ENCODE assay signal across 8 cellular contexts in genomic region chr1:15848929-15849774, GRCh38. TPM values are rescaled to one million over a fixed set of nuclear protein-coding genes. Genes with fewer than 3 reads are reported as not detected.
DNase-seq lines count a peak whose midpoint lies in the region; ATAC-seq, FAIRE-seq and TF ChIP-seq lines count a peak whose summit lies in the region.

No MANE protein-coding gene starts in this region.

- no peak for ATAC-seq in GM21447 (IDR thresholded peaks at IDR 0.05; ENCODE audit: unreplicated experiment)

- POLR2A ChIA-PET in endothelial cell of umbilical vein (lab: Charles Lee): interaction anchor here (0.6 to 1.5 kb wide), 6 partner anchors 12 to 306 kb away, joined by 3 to 7 read pairs (median 4); no protein-coding TSS in a partner anchor

- dilution Hi-C loops in endothelial cell of umbilical vein (cut with MboI; ENCODE audit: extremely low pct_ligation_motif_present, low sequenced_read_pairs): no loop called here

- intact Hi-C loops in CD14-positive monocyte (cut with micrococcal nuclease) (loop anchor here in 1 of 2 donors (2.0 to 5.0 kb wide), 2 partner anchors 14 to 33 kb away; no protein-coding TSS in a partner anchor), endothelial cell of umbilical vein (cut with micrococcal nuclease) (loop anchor here (1.0 to 10.0 kb wide), 4 partner anchors 34 to 324 kb away; partner anchors contain the start of genes CASP9, DDI2 and DNAJC16)

- no peaks in the 10 kb centered on the region for H3K9me3 ChIP-seq in HUES48 (ENCODE audit: control insufficient read depth, insufficient read depth, low read length)
- H3K9me3 ChIP-seq in endothelial cell of umbilical vein (replicated peaks; ENCODE audit: control insufficient read depth, insufficient read depth, low read length): no peaks in the 10 kb centered on the region
- no peaks in the 10 kb centered on the region for H3K9me3 ChIP-seq in mononuclear cell (ENCODE audit: low read depth, low read length)

- BruUV-seq in endothelial cell of umbilical vein (replicated peaks; lab: Mats Ljungman, UMichigan): TSS peak; percentile 55

- TF ChIP-seq CTCF in CD14-positive monocyte (IDR thresholded peaks at IDR 0.05) (no peak), endothelial cell of umbilical vein (IDR thresholded peaks at IDR 0.05; ENCODE audit: extremely low read depth in 1 of 2, insufficient read depth in 1 of 2, low read depth in 1 of 2, low read length in 2 of 2) (no peak)

- H3K36me3 ChIP-seq in HUES48 (ENCODE audit: control insufficient read depth, insufficient read depth, low read length) (no peaks in the 10 kb centered on the region), endothelial cell of umbilical vein (ENCODE audit: control insufficient read depth in 2 of 2, extremely low read depth in 1 of 2, insufficient read depth in 2 of 2, low read length in 2 of 2) (no peaks in the 10 kb centered on the region)

- H3K27me3 Mint-ChIP-seq in CD14-positive monocyte (ENCODE audit: low read depth in 3 of 3): no peaks in the 10 kb centered on the region

- no peaks in the 10 kb centered on the region for H3K9me1 ChIP-seq in endothelial cell of umbilical vein (replicated peaks; ENCODE audit: control insufficient read depth, extremely low read depth, insufficient read depth, low read length)

- no peaks in the 10 kb centered on the region for H3K27me3 ChIP-seq in HUES48 (ENCODE audit: control insufficient read depth, insufficient read depth, low read length)
- no peaks in the 10 kb centered on the region for H3K27me3 ChIP-seq in endothelial cell of umbilical vein (ENCODE audit: control insufficient read depth in 2 of 2, insufficient read depth in 2 of 2, low read length in 2 of 2)
- H3K27me3 ChIP-seq in mononuclear cell (ENCODE audit: insufficient read depth, low read length): no peaks in the 10 kb centered on the region

- H3K36me3 Mint-ChIP-seq in CD14-positive monocyte: peaks cover 0 to 4% of the 10 kb centered on the region in 2 donors

- H3K4me1 ChIP-seq in HUES48 (ENCODE audit: control insufficient read depth, insufficient read depth, low read length) (peaks cover 21% of the 10 kb centered on the region), endothelial cell of umbilical vein (ENCODE audit: control insufficient read depth, extremely low read depth, insufficient read depth, low read length) (peaks cover 25% of the 10 kb centered on the region), mononuclear cell (ENCODE audit: insufficient read depth, low read length) (peaks cover 58% of the 10 kb centered on the region)

- H4K20me1 ChIP-seq in endothelial cell of umbilical vein (replicated peaks; ENCODE audit: control insufficient read depth, extremely low read depth, insufficient read depth, low read length): no peaks in the 10 kb centered on the region

- H3K4me2 ChIP-seq in endothelial cell of umbilical vein (ENCODE audit: insufficient read depth, low read length): peak overlapping the region; percentile 74

- H3K27ac ChIP-seq in HUES48 (ENCODE audit: low read depth, low read length) (peak overlapping the region; percentile 98), endothelial cell of umbilical vein (ENCODE audit: insufficient read depth, low read depth, low read length) (peak overlapping the region; percentile 62)

- peak overlapping the region; percentile 99 for H3K4me3 ChIP-seq in HUES48 (ENCODE audit: low read depth, low read length)
- H3K4me3 ChIP-seq in endothelial cell of umbilical vein (replicated peaks in 1 of 3; ENCODE audit: insufficient read depth in 1 of 3, low read depth in 1 of 3, low read length in 3 of 3): peak overlapping the region; percentile 71 to 100 (median 99)
- H3K4me3 ChIP-seq in mononuclear cell (ENCODE audit: low read length): peak overlapping the region; percentile 96

- H2AFZ ChIP-seq in endothelial cell of umbilical vein (ENCODE audit: low read depth, low read length): peak overlapping the region; percentile 14

- peak overlapping the region; percentile 96 to 99 (median 98) for H3K27ac Mint-ChIP-seq in CD14-positive monocyte

- peak; percentile 74 for TF ChIP-seq POLR2A in endothelial cell of umbilical vein (IDR thresholded peaks at IDR 0.05; ENCODE audit: low read depth, low read length)

- peak overlapping the region; percentile 99 to 100 for H3K4me3 Mint-ChIP-seq in CD14-positive monocyte

- CTCF ChIA-PET in endothelial cell of umbilical vein (lab: Charles Lee): interaction anchor here (1.1 to 3.8 kb wide), 7 partner anchors 15 to 74 kb away, joined by 3 to 22 read pairs (median 5); no protein-coding TSS in a partner anchor

- H3K9ac ChIP-seq in HUES48 (ENCODE audit: low read depth, low read length) (peak overlapping the region; percentile 94), endothelial cell of umbilical vein (replicated peaks; ENCODE audit: extremely low read depth, insufficient read depth, low read length) (peak overlapping the region; percentile 99)

- peaks cover 0 to 1% (median 0%) of the 10 kb centered on the region in 7 donors for H3K9me3 Mint-ChIP-seq in CD14-positive monocyte

- FAIRE-seq in endothelial cell of umbilical vein (lab: Jason Lieb, UNC): peak; percentile 70

- DNase-seq in CD14-positive monocyte (ENCODE audit: low spot score): peak; percentile 67
- peak; percentile 72 for DNase-seq in NOMO-1 treated with DMSO at 0.1 percent for 48 hours (lab: John Stamatoyannopoulos, UW; ENCODE audit: unreplicated experiment)
- peak; percentile 56 for DNase-seq in activated T-cell treated with anti-CD3 and anti-CD28 coated beads for 1 hour (ENCODE audit: low read depth)
- peak; percentile 94 for DNase-seq in endothelial cell of umbilical vein (ENCODE audit: low read depth, low spot score)
- DNase-seq in stimulated activated CD8-positive, alpha-beta memory T cell treated with anti-CD3 and anti-CD28 coated beads, Interleukin-2, amount 100 ng/mL, for 48 hours (ENCODE audit: low read depth in 2 of 2): peak; percentile 47 to 65

- H3K4me1 Mint-ChIP-seq in CD14-positive monocyte: peaks cover 47% of the 10 kb centered on the region

- peaks cover 64% of the 10 kb centered on the region for H3K79me2 ChIP-seq in endothelial cell of umbilical vein (ENCODE audit: control insufficient read depth, insufficient read depth, low read length)

TF ChIP-seq in endothelial cell of umbilical vein, 7 proteins besides CTCF, POLR2A, EP300 and RAD21:
- TF ChIP-seq JUN (IDR thresholded peaks at IDR 0.05; ENCODE audit: borderline replicate concordance, insufficient read depth, insufficient read length, low read depth): peak; percentile 50
- TF ChIP-seq GATA2 (IDR thresholded peaks at IDR 0.05; ENCODE audit: insufficient read depth, insufficient read length, low read depth, low read length): no peak
- TF ChIP-seq FOS (IDR thresholded peaks at IDR 0.05; ENCODE audit: borderline replicate concordance, insufficient read depth, low read length): peak; percentile 71
- no peak for TF ChIP-seq EZH2 (IDR thresholded peaks at IDR 0.05; ENCODE audit: borderline replicate concordance, low read depth, low read length, severe bottlenecking)
- peak; percentile 21 for TF ChIP-seq POLR2AphosphoS5 (IDR thresholded peaks at IDR 0.05; ENCODE audit: insufficient read depth, low read depth, low read length)
- no peak for TF ChIP-seq MYC (IDR thresholded peaks at IDR 0.05; ENCODE audit: low read depth, low read length)
- TF ChIP-seq MAX (IDR thresholded peaks at IDR 0.05; ENCODE audit: insufficient read depth, insufficient read length): no peak
TF ChIP-seq in endothelial cell of umbilical vein: peak in this region for 3.

RNA-seq across cellular contexts. Expression of gene SPEN, which starts 1.6 kb away (rescaled TPM):
- polyA plus RNA-seq in CD14-positive monocyte (1 to 10 TPM; 3.1 to 6.1 TPM), endothelial cell of umbilical vein (9.3 and 10.2 TPM in 2 replicates)
- total RNA-seq in endothelial cell of umbilical vein (40.3 and 44.4 TPM in 2 replicates), mononuclear cell (94.9 TPM)
- 8.2 and 9.2 TPM in 2 replicates for polyA plus RNA-seq in endothelial cell of umbilical vein (2011; cell fraction: cytosol; rRNA removed)
- polyA plus RNA-seq in endothelial cell of umbilical vein (2011; cell fraction: nucleus; rRNA removed): 27.3 and 28.5 TPM in 2 replicates
- 27.0 and 32.0 TPM in 2 replicates for polyA plus RNA-seq in endothelial cell of umbilical vein (2012)
- polyA minus RNA-seq in endothelial cell of umbilical vein: 36.2 and 36.8 TPM in 2 replicates
- polyA minus RNA-seq in endothelial cell of umbilical vein (2011; cell fraction: cytosol; rRNA and poly(A)+ RNA removed): 17.7 TPM
- polyA minus RNA-seq in endothelial cell of umbilical vein (2011; cell fraction: nucleus; rRNA and poly(A)+ RNA removed): 28.4 and 37.8 TPM in 2 replicates

RNA-seq across cellular contexts. Expression of gene UQCRHL, which starts 41.7 kb away (rescaled TPM):
- polyA plus RNA-seq in CD14-positive monocyte (1 to 10 TPM; 1.0 TPM), endothelial cell of umbilical vein (0.64 and 0.92 TPM in 2 replicates)
- total RNA-seq in endothelial cell of umbilical vein (1.4 and 1.8 TPM in 2 replicates), mononuclear cell (1.2 TPM)
- polyA plus RNA-seq in endothelial cell of umbilical vein (2011; cell fraction: cytosol; rRNA removed): 1.8 and 2.2 TPM in 2 replicates
- polyA plus RNA-seq in endothelial cell of umbilical vein (2011; cell fraction: nucleus; rRNA removed): 0.90 and 1.3 TPM in 2 replicates
- polyA plus RNA-seq in endothelial cell of umbilical vein (2012): 3.3 and 8.5 TPM in 2 replicates
- polyA minus RNA-seq in endothelial cell of umbilical vein: 0.24 and 0.70 TPM in 2 replicates
- 2.8 TPM for polyA minus RNA-seq in endothelial cell of umbilical vein (2011; cell fraction: cytosol; rRNA and poly(A)+ RNA removed)
- 0.29 and 0.48 TPM in 2 replicates for polyA minus RNA-seq in endothelial cell of umbilical vein (2011; cell fraction: nucleus; rRNA and poly(A)+ RNA removed)
